ENCODE assay signal across 1 cellular context in genomic region chr11:13278620-13279486, GRCh38.
TF ChIP-seq lines count a peak whose summit lies in the region.

No MANE protein-coding gene starts in this region.

TF ChIP-seq in HEK293, 187 proteins besides CTCF, POLR2A, EP300 and RAD21 (continued from another document):
- no peak for TF ChIP-seq ZNF48 (tag by site-specific recombination; IDR thresholded peaks at IDR 0.05)
- no peak for TF ChIP-seq FEZF1 (tag by site-specific recombination; IDR thresholded peaks at IDR 0.05)
- TF ChIP-seq KLF10 (tag by site-specific recombination; IDR thresholded peaks at IDR 0.05), result no peak
- no peak for TF ChIP-seq BCL11B (tag by site-specific recombination; IDR thresholded peaks at IDR 0.05; ENCODE audit: low read depth)
- no peak for TF ChIP-seq YY1 (tag by site-specific recombination; IDR thresholded peaks at IDR 0.05)
- TF ChIP-seq PRDM10 (tag by site-specific recombination; IDR thresholded peaks at IDR 0.05), result no peak
- no peak for TF ChIP-seq ZBTB17 (tag by site-specific recombination; IDR thresholded peaks at IDR 0.05)
- TF ChIP-seq MZF1 (tag by site-specific recombination; IDR thresholded peaks at IDR 0.05; ENCODE audit: borderline replicate concordance), result no peak
- TF ChIP-seq ATF2 (tag by site-specific recombination; IDR thresholded peaks at IDR 0.05; ENCODE audit: low read depth), result no peak
- TF ChIP-seq AEBP2 (tag by site-specific recombination; IDR thresholded peaks at IDR 0.05; ENCODE audit: borderline replicate concordance), result no peak
